Comparison of ENCODE assay signal across 8 cellular contexts in genomic region chr17:19376799-19377198, GRCh38. TPM values are rescaled to one million over a fixed set of nuclear protein-coding genes. Genes with fewer than 3 reads are reported as not detected.
DNase-seq lines count a peak whose midpoint lies in the region; ATAC-seq and TF ChIP-seq lines count a peak whose summit lies in the region.

No MANE protein-coding gene starts in this region.

- TF ChIP-seq POLR2A in ovary (IDR thresholded peaks at IDR 0.05) = no peak

- no peak for TF ChIP-seq EP300 in ovary (IDR thresholded peaks at IDR 0.05)

- H3K4me3 Mint-ChIP-seq in endodermal cell = peak overlapping the region; percentile 98

- peaks cover 20% of the 10 kb centered on the region for H3K4me1 Mint-ChIP-seq in endodermal cell

- H3K4me1 ChIP-seq in endodermal cell (ENCODE audit: control insufficient read depth, insufficient read depth, low read length) (peaks cover 6% of the 10 kb centered on the region), ovary (ENCODE audit: insufficient read depth) (peaks cover 11% of the 10 kb centered on the region)

- WGBS in endodermal cell (ENCODE audit: insufficient coverage in 1 of 2, insufficient read length in 1 of 2), 2 experiments = 80 to 88% methylated on average over 1 to 2 of the region's 2 CpGs
- WGBS in ovary, 3 donors = 37 to 50% (median 42%) methylated on average over 2 of the region's 2 CpGs

- H3K9me3 Mint-ChIP-seq in endodermal cell = no peaks in the 10 kb centered on the region

- no peak for TF ChIP-seq CTCF in endodermal cell (conservative IDR thresholded peaks at IDR 0.05)
- no peak for TF ChIP-seq CTCF in ovary (IDR thresholded peaks at IDR 0.05)
- no peak for TF ChIP-seq CTCF in GM10266 (IDR thresholded peaks at IDR 0.05; ENCODE audit: control insufficient read depth, insufficient read depth, low read depth, missing control alignments)

- H3K4me3 ChIP-seq in endodermal cell (ENCODE audit: low read length) (peak overlapping the region; percentile 97), ovary (peak overlapping the region; percentile 93)

- H3K27me3 Mint-ChIP-seq in endodermal cell (ENCODE audit: insufficient read depth) = no peaks in the 10 kb centered on the region

- peaks cover 30% of the 10 kb centered on the region for H3K36me3 Mint-ChIP-seq in endodermal cell (ENCODE audit: low read depth)

- DNase-seq in DMS153 treated with DMSO at 0.1 percent for 48 hours (lab: John Stamatoyannopoulos, UW; ENCODE audit: unreplicated experiment) = peak; percentile 8
- no peak for DNase-seq in DMS153 (lab: John Stamatoyannopoulos, UW)
- DNase-seq in NCI-H748 treated with DMSO at 0.1 percent for 48 hours (lab: John Stamatoyannopoulos, UW) = peak; percentile 66
- DNase-seq in endodermal cell = peak; percentile 34
- DNase-seq in ovary = peak in 1 of 5 donors; percentile 10
- DNase-seq in GM10266 (ENCODE audit: extremely low spot score) = no peak
- no peak for DNase-seq in NK-92 treated with Interleukin-12 subunit alpha and Interleukin-12 subunit beta, amount 100 ng/mL, for 24 hours (lab: John Stamatoyannopoulos, UW)

- H3K9me3 ChIP-seq in endodermal cell (ENCODE audit: control insufficient read depth, low read length) (no peaks in the 10 kb centered on the region), ovary (no peaks in the 10 kb centered on the region)

- no peak for ATAC-seq in HG02884 (IDR thresholded peaks at IDR 0.05; ENCODE audit: unreplicated experiment)

- H3K27ac Mint-ChIP-seq in endodermal cell = peak overlapping the region; percentile 99

- H3K9ac ChIP-seq in endodermal cell (ENCODE audit: extremely low read depth, low read length, poor library complexity, severe bottlenecking) = peak overlapping the region; percentile 62

- H3K36me3 ChIP-seq in endodermal cell (ENCODE audit: control insufficient read depth, insufficient read depth, low read length) (peaks cover 36% of the 10 kb centered on the region), ovary (no peaks in the 10 kb centered on the region)

- intact Hi-C loops in ovary (cut with DNase I) = no loop called here

- no peaks in the 10 kb centered on the region for H3K27me3 ChIP-seq in endodermal cell (ENCODE audit: control insufficient read depth, insufficient read depth, low read length, poor library complexity, severe bottlenecking)
- no peaks in the 10 kb centered on the region for H3K27me3 ChIP-seq in ovary

- no peak overlapping the region for H3K27ac ChIP-seq in endodermal cell (ENCODE audit: low read depth, low read length)
- peak overlapping the region; percentile 56 to 97 for H3K27ac ChIP-seq in ovary

RNA-seq across cellular contexts. Expression of gene MAPK7, which starts 1.5 kb away (rescaled TPM):
- 10 to 100 TPM; 33.3 to 53.4 TPM for total RNA-seq in endodermal cell
- polyA plus RNA-seq in endodermal cell (2013, experiment 1 of 2) = 29.3 TPM
- polyA plus RNA-seq in endodermal cell (2013, experiment 2 of 2) = 25.5 TPM
- total RNA-seq in ovary = 10 to 100 TPM; 14.3 to 74.6 (median 40.6) TPM
- polyA plus RNA-seq in ovary = 10 to 100 TPM; 15.2 to 23.0 TPM

RNA-seq across cellular contexts. Expression of gene MFAP4, which starts 10.2 kb away (rescaled TPM):
- total RNA-seq in endodermal cell (10 to 100 TPM; 11.1 to 36.8 TPM), ovary (100 to 1,000 TPM in 5 of 7 donors, 10 to 100 TPM in 2; 46.5 to 285 (median 168) TPM)
- 20.4 TPM for polyA plus RNA-seq in endodermal cell (2013, experiment 1 of 2)
- 18.1 TPM for polyA plus RNA-seq in endodermal cell (2013, experiment 2 of 2)
- polyA plus RNA-seq in ovary = 100 to 1,000 TPM; 179 to 380 TPM

RNA-seq across cellular contexts. Expression of gene B9D1, which starts 14.3 kb away (rescaled TPM):
- total RNA-seq in endodermal cell (10 to 100 TPM; 37.7 to 42.8 TPM), ovary (10 to 100 TPM; 19.6 to 60.5 (median 26.9) TPM)
- polyA plus RNA-seq in endodermal cell (2013, experiment 1 of 2) = 28.5 TPM
- 25.0 TPM for polyA plus RNA-seq in endodermal cell (2013, experiment 2 of 2)
- 10 to 100 TPM; 11.9 to 16.8 TPM for polyA plus RNA-seq in ovary

RNA-seq across cellular contexts. Expression of gene RNF112, which starts 34.2 kb away (rescaled TPM):
- total RNA-seq in endodermal cell = 1 to 10 TPM; 1.1 to 1.9 TPM
- polyA plus RNA-seq in endodermal cell (2013, experiment 1 of 2) = 1.4 TPM
- polyA plus RNA-seq in endodermal cell (2013, experiment 2 of 2) = 1.1 TPM
- total RNA-seq in ovary = 1 to 10 TPM in 5 of 7 donors, under 1 TPM in 2; 0.24 to 6.9 (median 2.1) TPM
- 1 to 10 TPM; 1.4 to 1.6 TPM for polyA plus RNA-seq in ovary

Comparison
In these comparisons a context has a peak if more than half of its experiments do, and no peak if none do; other contexts are left out.
1. DNase-seq: peak in DMS153 treated with DMSO at 0.1 percent for 48 hours (single experiment), NCI-H748 treated with DMSO at 0.1 percent for 48 hours (single experiment) and endodermal cell (single experiment); none in DMS153 (single experiment), GM10266 (single experiment) and NK-92 treated with Interleukin-12 subunit alpha and Interleukin-12 subunit beta, amount 100 ng/mL, for 24 hours (single experiment).